ENCODE assay signal across 1 cellular context in the genomic region with DNA sequence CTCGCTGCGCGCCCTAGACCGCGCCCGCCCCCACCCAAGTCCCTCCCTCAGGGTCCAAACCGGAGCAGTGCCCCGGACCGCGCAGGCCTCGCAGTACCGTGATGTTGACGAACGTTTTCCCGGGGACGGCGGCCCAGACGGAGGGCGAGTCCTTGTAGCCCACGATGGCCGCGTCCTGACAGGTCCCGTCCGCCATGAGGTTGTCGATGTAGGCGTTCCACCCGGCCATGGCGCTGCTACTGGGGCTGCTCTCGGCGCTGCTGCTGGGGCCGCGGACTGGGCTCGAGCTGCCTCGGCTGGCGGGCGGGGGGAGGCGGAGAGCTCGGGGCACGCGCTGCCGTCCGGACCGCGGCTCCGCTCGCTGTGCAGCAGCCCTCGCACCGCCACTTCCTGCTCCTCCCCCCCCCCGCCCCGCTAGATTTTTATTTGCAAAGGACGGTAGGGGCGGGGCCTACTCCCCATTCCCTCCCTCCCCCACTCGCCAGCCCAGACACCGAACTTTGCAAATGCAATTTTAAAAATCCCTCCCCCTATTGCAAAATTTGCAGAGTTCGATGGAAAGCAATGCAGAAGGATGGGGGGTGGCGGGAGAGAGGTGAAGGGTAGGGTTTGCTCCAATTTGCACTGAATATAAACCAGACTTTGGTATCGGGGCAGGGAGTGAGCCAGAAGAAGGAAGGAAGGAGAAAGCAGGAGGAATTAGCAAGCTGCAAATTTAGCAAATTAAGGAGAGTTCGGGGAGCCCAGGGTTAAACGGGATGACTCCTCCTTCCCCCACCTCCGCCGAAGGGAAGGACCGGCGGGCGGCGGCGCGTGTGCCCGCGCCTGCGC.
TF ChIP-seq lines count a peak whose summit lies in the region.

PFN1 (minus strand) TSS at position 365 of the 831 bp plus-strand sequence; CDS start at position 229, 136 bp downstream.

TF ChIP-seq in GM12878, 131 proteins besides CTCF, POLR2A, EP300 and RAD21 (continued from another document):
- TF ChIP-seq, protein P1, sequence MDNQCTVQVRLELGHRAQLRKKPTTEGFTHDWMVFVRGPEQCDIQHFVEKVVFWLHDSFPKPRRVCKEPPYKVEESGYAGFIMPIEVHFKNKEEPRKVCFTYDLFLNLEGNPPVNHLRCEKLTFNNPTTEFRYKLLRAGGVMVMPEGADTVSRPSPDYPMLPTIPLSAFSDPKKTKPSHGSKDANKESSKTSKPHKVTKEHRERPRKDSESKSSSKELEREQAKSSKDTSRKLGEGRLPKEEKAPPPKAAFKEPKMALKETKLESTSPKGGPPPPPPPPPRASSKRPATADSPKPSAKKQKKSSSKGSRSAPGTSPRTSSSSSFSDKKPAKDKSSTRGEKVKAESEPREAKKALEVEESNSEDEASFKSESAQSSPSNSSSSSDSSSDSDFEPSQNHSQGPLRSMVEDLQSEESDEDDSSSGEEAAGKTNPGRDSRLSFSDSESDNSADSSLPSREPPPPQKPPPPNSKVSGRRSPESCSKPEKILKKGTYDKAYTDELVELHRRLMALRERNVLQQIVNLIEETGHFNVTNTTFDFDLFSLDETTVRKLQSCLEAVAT (IDR thresholded peaks at IDR 0.05), result peak; percentile 61; the same call in 1 of the 2 replicates
- TF ChIP-seq IRF4 (IDR thresholded peaks at IDR 0.05; ENCODE audit: low read depth, low read length) (0 out of 2 replicates have a peak, but pooled peaks have one; percentile 9), CUX1 (IDR thresholded peaks at IDR 0.05; ENCODE audit: insufficient replicate concordance, low read depth, low read length) (peak; percentile 37), IKZF2 (IDR thresholded peaks at IDR 0.05) (peak; percentile 56 to 70), TAF1 (IDR thresholded peaks at IDR 0.05; ENCODE audit: borderline replicate concordance, low read depth, low read length) (peak; percentile 89), RUNX3 (IDR thresholded peaks at IDR 0.05; ENCODE audit: low read length) (no peak), CBFB (IDR thresholded peaks at IDR 0.05; ENCODE audit: low read depth) (peak; percentile 15; the same call in 1 of the 2 replicates), CBX3 (IDR thresholded peaks at IDR 0.05; ENCODE audit: borderline replicate concordance, low read depth) (no peak), HDAC6 (IDR thresholded peaks at IDR 0.05; ENCODE audit: unreplicated experiment) (peak; percentile 47), HCFC1 (IDR thresholded peaks at IDR 0.05; ENCODE audit: low read length) (no peak), CHD4 (IDR thresholded peaks at IDR 0.05) (no peak), SREBF2 (IDR thresholded peaks at IDR 0.05; ENCODE audit: low read length) (no peak), ATF2 (IDR thresholded peaks at IDR 0.05; ENCODE audit: low read length) (no peak)
- TF ChIP-seq, protein P2, sequence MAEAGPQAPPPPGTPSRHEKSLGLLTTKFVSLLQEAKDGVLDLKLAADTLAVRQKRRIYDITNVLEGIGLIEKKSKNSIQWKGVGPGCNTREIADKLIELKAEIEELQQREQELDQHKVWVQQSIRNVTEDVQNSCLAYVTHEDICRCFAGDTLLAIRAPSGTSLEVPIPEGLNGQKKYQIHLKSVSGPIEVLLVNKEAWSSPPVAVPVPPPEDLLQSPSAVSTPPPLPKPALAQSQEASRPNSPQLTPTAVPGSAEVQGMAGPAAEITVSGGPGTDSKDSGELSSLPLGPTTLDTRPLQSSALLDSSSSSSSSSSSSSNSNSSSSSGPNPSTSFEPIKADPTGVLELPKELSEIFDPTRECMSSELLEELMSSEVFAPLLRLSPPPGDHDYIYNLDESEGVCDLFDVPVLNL (IDR thresholded peaks at IDR 0.05; ENCODE audit: low read depth, low read length), result peak; percentile 76
